ENCODE assay signal across 8 cellular contexts in the genomic region with DNA sequence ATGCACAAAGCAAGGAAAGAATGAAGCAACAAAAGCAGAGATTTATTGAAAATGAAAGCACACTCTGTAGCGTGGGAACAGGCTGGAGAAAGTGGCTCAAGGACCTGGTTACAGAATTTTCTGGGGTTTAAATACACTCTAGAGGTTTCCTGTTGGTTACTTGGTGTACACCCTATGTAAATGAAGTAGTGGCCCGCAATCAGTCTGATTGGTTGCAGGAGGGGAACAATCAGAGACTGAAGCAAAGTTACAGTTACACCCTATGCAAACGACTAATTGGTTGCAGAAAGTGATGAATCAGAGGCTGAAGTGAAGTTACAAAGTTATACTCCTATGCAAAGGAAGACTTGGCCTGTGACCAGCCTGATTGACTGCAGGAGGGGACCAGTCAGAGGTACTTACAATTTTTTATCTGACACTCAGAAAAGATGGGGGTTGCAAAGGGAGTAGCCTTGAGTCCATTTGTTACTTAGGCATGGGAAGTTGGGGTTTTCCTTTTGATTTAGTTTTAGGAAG. TPM values are rescaled to one million over a fixed set of nuclear protein-coding genes. Genes with fewer than 3 reads are reported as not detected.
DNase-seq lines count a peak whose midpoint lies in the region; ATAC-seq, FAIRE-seq and TF ChIP-seq lines count a peak whose summit lies in the region.

No MANE protein-coding gene starts in this region.

- intact Hi-C loops in uterus (cut with DNase I; ENCODE audit: low total_unique reads): no loop called here
- intact Hi-C loops in aorta (cut with DNase I): no loop called here

- H3K4me3 ChIP-seq in mesodermal cell (ENCODE audit: extremely low read depth, insufficient read depth, low read length, poor library complexity, severe bottlenecking): no peak overlapping the region
- no peak overlapping the region for H3K4me3 ChIP-seq in uterus
- no peak overlapping the region for H3K4me3 ChIP-seq in aorta (ENCODE audit: low read length in 2 of 2)

- H3K9me3 Mint-ChIP-seq in activated naive CD4-positive, alpha-beta T cell treated with anti-CD3 and anti-CD28 coated beads, Interleukin-2, amount 50 U/mL, for 72 hours: peaks cover 4 to 5% of the 10 kb centered on the region in 2 donors

- H3K27ac Mint-ChIP-seq in activated naive CD4-positive, alpha-beta T cell treated with anti-CD3 and anti-CD28 coated beads, Interleukin-2, amount 50 U/mL, for 72 hours: peak overlapping the region; percentile 89 to 90

- DNase-seq in GM18507 (ENCODE audit: extremely low spot score, insufficient read length, low read depth): no peak
- DNase-seq in OCI-M1 (lab: John Stamatoyannopoulos, UW): peak; percentile 52
- DNase-seq in activated naive CD4-positive, alpha-beta T cell treated with anti-CD3 and anti-CD28 coated beads, Interleukin-2, amount 50 U/mL, for 72 hours (ENCODE audit: low spot score in 2 of 2): peak; percentile 22 to 59
- no peak for DNase-seq in uterus
- no peak for DNase-seq in NCI-H2227 treated with DMSO at 0.1 percent for 48 hours (lab: John Stamatoyannopoulos, UW)
- DNase-seq in aorta: no peak

- no peak for TF ChIP-seq POLR2A in uterus (IDR thresholded peaks at IDR 0.05)

- H3K4me1 ChIP-seq in mesodermal cell (ENCODE audit: control insufficient read depth, insufficient read depth, low read length, poor library complexity, severe bottlenecking) (peaks cover 23% of the 10 kb centered on the region), uterus (peaks cover 0 to 3% of the 10 kb centered on the region in 2 donors), aorta (ENCODE audit: control insufficient read depth in 1 of 2, insufficient read depth in 2 of 2, low read length in 2 of 2) (peaks cover 0 to 1% of the 10 kb centered on the region in 2 donors)

- H3K36me3 ChIP-seq in mesodermal cell (ENCODE audit: control insufficient read depth, insufficient read depth, low read length): peaks cover 1% of the 10 kb centered on the region
- no peaks in the 10 kb centered on the region for H3K36me3 ChIP-seq in uterus
- H3K36me3 ChIP-seq in aorta (ENCODE audit: control insufficient read depth in 1 of 2, insufficient read depth in 2 of 2, low read length in 1 of 2): no peaks in the 10 kb centered on the region

- H3K27ac ChIP-seq in mesodermal cell (ENCODE audit: low read depth, low read length, severe bottlenecking): peak overlapping the region; percentile 85
- peak overlapping the region; percentile 9 to 59 for H3K27ac ChIP-seq in uterus
- H3K27ac ChIP-seq in aorta (ENCODE audit: low read depth in 1 of 2, low read length in 2 of 2): no peak overlapping the region

- ATAC-seq in HG02763 (IDR thresholded peaks at IDR 0.05; ENCODE audit: unreplicated experiment) (peak; percentile 70), aorta (ENCODE audit: low FRiP score) (no peak)
- ATAC-seq in activated naive CD4-positive, alpha-beta T cell treated with anti-CD3 and anti-CD28 coated beads, Interleukin-2, amount 50 U/mL, for 72 hours: peak; percentile 60 to 70

- peak; percentile 98 for FAIRE-seq in GM18507 (lab: Jason Lieb, UNC)

- no peaks in the 10 kb centered on the region for H3K27me3 ChIP-seq in uterus
- no peaks in the 10 kb centered on the region for H3K27me3 ChIP-seq in aorta (ENCODE audit: control insufficient read depth in 1 of 2, insufficient read depth in 2 of 2, low read length in 1 of 2)

- 85 to 92% methylated on average over 3 of the region's 3 CpGs for WGBS in mesodermal cell (ENCODE audit: insufficient coverage in 2 of 2), 2 experiments
- 76 to 80% methylated on average over 3 of the region's 3 CpGs for WGBS in aorta, 2 donors

- H3K36me3 Mint-ChIP-seq in activated naive CD4-positive, alpha-beta T cell treated with anti-CD3 and anti-CD28 coated beads, Interleukin-2, amount 50 U/mL, for 72 hours: peaks cover 19 to 20% of the 10 kb centered on the region in 2 donors

- H3K9me3 ChIP-seq in mesodermal cell (ENCODE audit: control insufficient read depth, low read length) (peaks cover 4% of the 10 kb centered on the region), uterus (no peaks in the 10 kb centered on the region), aorta (ENCODE audit: control insufficient read depth, low read length) (no peaks in the 10 kb centered on the region)

- no peak for TF ChIP-seq CTCF in uterus (IDR thresholded peaks at IDR 0.05)

RNA-seq across cellular contexts. Expression of gene MTPN, which starts 3.6 kb away (rescaled TPM):
- total RNA-seq in activated naive CD4-positive, alpha-beta T cell treated with anti-CD3 and anti-CD28 coated beads, Interleukin-2, amount 50 U/mL, for 72 hours: 100 to 1,000 TPM; 117 to 125 TPM
- 241 TPM for polyA plus RNA-seq in mesodermal cell (2013, experiment 1 of 2)
- 239 TPM for polyA plus RNA-seq in mesodermal cell (2013, experiment 2 of 2)
- total RNA-seq in uterus (100 to 1,000 TPM in 1 of 4 donors, 10 to 100 TPM in 3; 53.8 to 125 (median 76.8) TPM), aorta (10 to 100 TPM; 89.3 to 92.6 TPM)
- 10 to 100 TPM; 63.0 to 88.8 TPM for polyA plus RNA-seq in aorta

Comparison
In these comparisons a context has a peak if more than half of its experiments do, and no peak if none do; other contexts are left out.
1. DNase-seq: peak in OCI-M1 (single experiment) and activated naive CD4-positive, alpha-beta T cell treated with anti-CD3 and anti-CD28 coated beads, Interleukin-2, amount 50 U/mL, for 72 hours (2 of 2); none in GM18507 (single experiment), uterus (0 of 2), NCI-H2227 treated with DMSO at 0.1 percent for 48 hours (single experiment) and aorta (0 of 2).
2. H3K27ac ChIP-seq: peak in mesodermal cell (single experiment) and uterus (2 of 2); none in aorta (0 of 2).